Comparison of ENCODE assay signal across 8 cellular contexts in genomic region chr12:51951843-51952722, GRCh38. TPM values are rescaled to one million over a fixed set of nuclear protein-coding genes. Genes with fewer than 3 reads are reported as not detected.
A peak's percentile ranks its signal among the peaks of the same experiment; 100 is the strongest.
DNase-seq lines count a peak whose midpoint lies in the region; ATAC-seq, FAIRE-seq and TF ChIP-seq lines count a peak whose summit lies in the region.

No MANE protein-coding gene starts in this region.

- peak overlapping the region; percentile 97; the same call in 1 of the 2 replicates for H4K8ac ChIP-seq in H1 (ENCODE audit: extremely low read depth, insufficient read depth, low read length)

- FAIRE-seq in A549 (lab: Jason Lieb, UNC) (no peak), H1 (lab: Jason Lieb, UNC) (no peak)

- ATAC-seq in A549 (peak; percentile 3 to 18; a peak in 5 of 6 replicates), GM18867 (IDR thresholded peaks at IDR 0.05; ENCODE audit: unreplicated experiment) (peak; percentile 9), HG02870 (IDR thresholded peaks at IDR 0.05; ENCODE audit: unreplicated experiment) (no peak), GM19397 (IDR thresholded peaks at IDR 0.05; ENCODE audit: unreplicated experiment) (no peak)

- no peak overlapping the region for H3K14ac ChIP-seq in H1 (ENCODE audit: insufficient read length)

- no peak overlapping the region for H2BK15ac ChIP-seq in H1 (ENCODE audit: low read length)

- peak overlapping the region; percentile 3 for H3K23ac ChIP-seq in H1 (ENCODE audit: insufficient read length)

- TF ChIP-seq EP300 in A549 (IDR thresholded peaks at IDR 0.05) (no peak), SK-N-SH (IDR thresholded peaks at IDR 0.05; ENCODE audit: borderline replicate concordance in 1 of 2, low read depth in 1 of 2, low read length in 1 of 2) (no peak), H1 (IDR thresholded peaks at IDR 0.05; ENCODE audit: borderline replicate concordance in 1 of 2, low read depth in 2 of 2, low read length in 2 of 2) (no peak)

- peak overlapping the region; percentile 89 for H3K4me2 ChIP-seq in A549
- H3K4me2 ChIP-seq in SK-N-SH, result peak overlapping the region; percentile 99
- H3K4me2 ChIP-seq in H1 (ENCODE audit: insufficient read depth in 1 of 2, low read depth in 2 of 2, low read length in 2 of 2), result peak overlapping the region; percentile 91 to 99

- no peak for TF ChIP-seq RAD21 in A549 (conservative IDR thresholded peaks at IDR 0.05 in 1 of 2, IDR thresholded peaks at IDR 0.05 in 1 of 2)
- no peak for TF ChIP-seq RAD21 in SK-N-SH (IDR thresholded peaks at IDR 0.05; ENCODE audit: low read length)
- TF ChIP-seq RAD21 in H1 (IDR thresholded peaks at IDR 0.05 in 1 of 2, conservative IDR thresholded peaks at IDR 0.05 in 1 of 2; ENCODE audit: low read depth in 2 of 2, low read length in 2 of 2), result no peak

- H3K79me2 ChIP-seq in SK-N-SH (ENCODE audit: insufficient read depth), result peaks cover 40% of the 10 kb centered on the region
- H3K79me2 ChIP-seq in H1 (ENCODE audit: control insufficient read depth in 1 of 2, insufficient read depth in 2 of 2, low read length in 2 of 2), result peaks cover 0 to 40% of the 10 kb centered on the region in 2 experiments; a peak in 2 of 4 replicates

- H3K36me3 ChIP-seq in SK-N-SH (replicated peaks in 1 of 2; ENCODE audit: control insufficient read depth in 1 of 2, insufficient read depth in 2 of 2, low read length in 1 of 2) (peaks cover 0 to 7% of the 10 kb centered on the region in 2 experiments), H1 (ENCODE audit: control insufficient read depth in 2 of 4, insufficient read depth in 4 of 4, low read length in 3 of 4) (no peaks in the 10 kb centered on the region), mucosa of rectum (ENCODE audit: control insufficient read depth in 2 of 2, insufficient read depth in 2 of 2, low read length in 2 of 2) (no peaks in the 10 kb centered on the region), uterus (no peaks in the 10 kb centered on the region)

- peaks cover 11% of the 10 kb centered on the region for H3F3A ChIP-seq in SK-N-SH (replicated peaks; ENCODE audit: insufficient read depth)

- intact Hi-C loops in uterus (cut with DNase I; ENCODE audit: low total_unique reads), result no loop called here

- H3K9me3 ChIP-seq in A549 (0 out of 3 replicates have a peak, but pooled peaks cover 2% of the 10 kb centered on the region), SK-N-SH (no peaks in the 10 kb centered on the region), H1 (ENCODE audit: insufficient read depth in 2 of 2, low read depth in 1 of 2, low read length in 1 of 2) (no peaks in the 10 kb centered on the region), mucosa of rectum (ENCODE audit: control insufficient read depth in 2 of 2, low read length in 2 of 2) (no peaks in the 10 kb centered on the region), uterus (no peaks in the 10 kb centered on the region)

- TF ChIP-seq POLR2A in A549 (IDR thresholded peaks at IDR 0.05; ENCODE audit: low read length), result no peak
- TF ChIP-seq POLR2A in H1 (IDR thresholded peaks at IDR 0.05; ENCODE audit: control extremely low read depth in 1 of 2, low read depth in 2 of 2, low read length in 2 of 2), result peak in 1 of 2 experiments; percentile 29; a peak in 2 of 3 replicates
- no peak for TF ChIP-seq POLR2A in uterus (IDR thresholded peaks at IDR 0.05)

- H3K56ac ChIP-seq in H1 (replicated peaks; ENCODE audit: insufficient read length, low read depth, low read length), result no peak overlapping the region

- H3K4me3 ChIP-seq in A549 (peak overlapping the region; percentile 99), SK-N-SH (ENCODE audit: low read depth in 2 of 2, low read length in 1 of 2) (peak overlapping the region; percentile 84 to 94), H1 (ENCODE audit: extremely low read depth in 1 of 4, insufficient read depth in 2 of 4, low read depth in 3 of 4, low read length in 4 of 4) (peak overlapping the region; percentile 73 to 95 (median 90)), mucosa of rectum (ENCODE audit: low read length in 2 of 2) (peak overlapping the region; percentile 79 to 91), uterus (peak overlapping the region; percentile 92 to 98)

- WGBS in A549 (ENCODE audit: missing lambda C conversion rate), result 8% methylated on average over 14 of the region's 50 CpGs
- WGBS in SK-N-SH (ENCODE audit: low lambda C conversion rate), result 3% methylated on average over 25 of the region's 50 CpGs
- 2% methylated on average over 33 of the region's 50 CpGs; no CpG with 5 or more reads in 1 of the 2 experiments for WGBS in H1 (ENCODE audit: extremely low coverage in 1 of 2, insufficient coverage in 1 of 2, insufficient read length in 1 of 2, insufficient replicate concordance in 2 of 2, low coverage in 1 of 2, low lambda C conversion rate in 2 of 2, missing lambda C conversion rate in 1 of 2), 2 experiments

- DNase-seq in A549 (ENCODE audit: low read depth in 1 of 2, low spot score in 1 of 2) (no peak), SK-N-SH (peak; percentile 30), H1 (ENCODE audit: low read depth in 1 of 2, low spot score in 2 of 2) (peak in 1 of 2 experiments; percentile 68), uterus (peak; percentile 30 to 51)

- peaks cover 7% of the 10 kb centered on the region; the same call in 1 of the 2 replicates for H3K23me2 ChIP-seq in H1 (ENCODE audit: low read depth, low read length)

- CTCF ChIA-PET in A549 (lab: Yijun Ruan, JAX), result interaction anchor here (0.6 to 2.1 kb wide), 3 partner anchors 19 to 980 kb away, joined by 3 to 8 read pairs (median 4); no protein-coding TSS in a partner anchor
- CTCF ChIA-PET in SK-N-SH (lab: Yijun Ruan, JAX), result interaction anchor here (0.9 to 2.8 kb wide), 4 partner anchors 41 to 73 kb away, joined by 3 to 14 read pairs (median 5); no protein-coding TSS in a partner anchor
- CTCF ChIA-PET in H1 (lab: Charles Lee; ENCODE audit: partially characterized antibody), result interaction anchor here (1.4 to 2.6 kb wide), 2 partner anchors 16 to 25 kb away, joined by 5 to 10 read pairs; no protein-coding TSS in a partner anchor

- no peak overlapping the region; the same call in 1 of the 2 replicates for H2AK5ac ChIP-seq in H1 (ENCODE audit: low read depth, low read length)

- H4K5ac ChIP-seq in H1 (ENCODE audit: insufficient read length, low read depth, low read length), result no peak overlapping the region

- H4K91ac ChIP-seq in H1 (replicated peaks; ENCODE audit: insufficient read length, low read length), result no peak overlapping the region

- peak overlapping the region; percentile 1; the same call in 1 of the 2 replicates for H3K18ac ChIP-seq in H1 (ENCODE audit: extremely low read depth, low read length)

- no peak overlapping the region for H3K4ac ChIP-seq in H1 (replicated peaks; ENCODE audit: insufficient read length, low read depth, low read length)

- TF ChIP-seq CTCF in A549 (IDR thresholded peaks at IDR 0.05), result 0 out of 3 replicates have a peak, but pooled peaks have one; percentile 7
- TF ChIP-seq CTCF in SK-N-SH (IDR thresholded peaks at IDR 0.05), result no peak
- no peak for TF ChIP-seq CTCF in H1 (IDR thresholded peaks at IDR 0.05; ENCODE audit: control extremely low read depth in 1 of 3, insufficient read depth in 1 of 3, low read depth in 1 of 3, low read length in 3 of 3)
- no peak for TF ChIP-seq CTCF in uterus (IDR thresholded peaks at IDR 0.05)

- H4K20me1 ChIP-seq in SK-N-SH (ENCODE audit: insufficient read depth) (no peaks in the 10 kb centered on the region), H1 (replicated peaks in 1 of 2; ENCODE audit: control insufficient read depth in 1 of 2, insufficient read depth in 2 of 2, low read length in 2 of 2) (peaks cover 5 to 8% of the 10 kb centered on the region in 2 experiments)

- POLR2A ChIA-PET in A549 (lab: Yijun Ruan, JAX), result no interaction called here
- POLR2A ChIA-PET in SK-N-SH (lab: Yijun Ruan, JAX), result interaction anchor here (0.6 kb wide), 1 partner anchor 581 kb away, joined by 3 read pairs; no protein-coding TSS in a partner anchor
- POLR2A ChIA-PET in H1 (lab: Charles Lee; ENCODE audit: partially characterized antibody), result interaction anchor here (0.6 to 1.5 kb wide), 7 partner anchors 15 to 47 kb away, joined by 3 to 4 read pairs (median 3); no protein-coding TSS in a partner anchor

- H3K27me3 ChIP-seq in SK-N-SH (ENCODE audit: insufficient read depth) (0 out of 2 replicates have a peak, but pooled peaks cover 9% of the 10 kb centered on the region), H1 (replicated peaks in 1 of 4; ENCODE audit: control insufficient read depth in 3 of 4, extremely low read depth in 1 of 4, insufficient read depth in 3 of 4, low read length in 3 of 4) (peaks cover 7 to 47% (median 34%) of the 10 kb centered on the region in 4 experiments), mucosa of rectum (ENCODE audit: control insufficient read depth in 2 of 2, insufficient read depth in 2 of 2, low read length in 2 of 2) (no peaks in the 10 kb centered on the region), uterus (no peaks in the 10 kb centered on the region)

- peak overlapping the region; percentile 71; the same call in 1 of the 2 replicates for H2AFZ ChIP-seq in SK-N-SH (ENCODE audit: low read depth)
- H2AFZ ChIP-seq in H1 (ENCODE audit: low read length), result 0 out of 2 replicates have a peak overlapping the region, but pooled peaks have one; percentile 0

- no peak overlapping the region for H2BK20ac ChIP-seq in H1 (ENCODE audit: low read length)

- H2BK120ac ChIP-seq in H1 (replicated peaks; ENCODE audit: low read depth, low read length), result no peak overlapping the region

- H3K27ac ChIP-seq in A549 (peak overlapping the region; percentile 96 to 99), SK-N-SH (ENCODE audit: low read depth in 2 of 2, low read length in 1 of 2) (peak overlapping the region in 1 of 2 experiments; percentile 89; a peak in 2 of 4 replicates), H1 (ENCODE audit: low read depth, low read length) (peak overlapping the region; percentile 52; the same call in 1 of the 2 replicates), mucosa of rectum (ENCODE audit: low read depth in 2 of 2, low read length in 2 of 2) (peak overlapping the region; percentile 83 to 92), uterus (peak overlapping the region; percentile 85 to 92)

- no peak overlapping the region for H2BK5ac ChIP-seq in H1 (ENCODE audit: low read depth, low read length)

- H3K4me1 ChIP-seq in A549, result peaks cover 33% of the 10 kb centered on the region
- H3K4me1 ChIP-seq in SK-N-SH (ENCODE audit: control insufficient read depth in 1 of 2, insufficient read depth in 2 of 2, low read depth in 1 of 2, low read length in 1 of 2), result peaks cover 6 to 20% of the 10 kb centered on the region in 2 experiments; a peak in 2 of 4 replicates
- H3K4me1 ChIP-seq in H1 (replicated peaks in 1 of 4; ENCODE audit: control insufficient read depth in 3 of 4, insufficient read depth in 4 of 4, low read length in 3 of 4), result peaks cover 0 to 3% (median 2%) of the 10 kb centered on the region in 4 experiments; a peak in 6 of 7 replicates
- H3K4me1 ChIP-seq in mucosa of rectum (ENCODE audit: control insufficient read depth in 2 of 2, insufficient read depth in 2 of 2, low read length in 2 of 2), result peaks cover 26 to 27% of the 10 kb centered on the region in 2 donors
- H3K4me1 ChIP-seq in uterus, result peaks cover 0 to 3% of the 10 kb centered on the region in 2 donors

- H3K79me1 ChIP-seq in H1 (ENCODE audit: low read depth, low read length), result peaks cover 2% of the 10 kb centered on the region; the same call in 1 of the 2 replicates

- H3K9ac ChIP-seq in SK-N-SH (peak overlapping the region; percentile 92), H1 (replicated peaks in 1 of 4; ENCODE audit: extremely low read depth in 1 of 4, low read depth in 3 of 4, low read length in 3 of 4) (peak overlapping the region; percentile 76 to 98 (median 92)), mucosa of rectum (ENCODE audit: low read depth in 1 of 2, low read length in 2 of 2) (peak overlapping the region; percentile 96 to 97)

- no peak overlapping the region for H2BK12ac ChIP-seq in H1 (ENCODE audit: low read depth, low read length)

- H3K9me2 ChIP-seq in SK-N-SH, result no peaks in the 10 kb centered on the region

RNA-seq across cellular contexts. Expression of gene ACVR1B, which starts 0.6 kb away (rescaled TPM):
- 18.4 and 20.1 TPM in 2 replicates for polyA plus RNA-seq in A549 (2011; rRNA removed)
- polyA plus RNA-seq in A549 (2012; cell fraction: cytosol; rRNA removed), result 12.9 and 16.6 TPM in 2 replicates
- 16.8 and 19.9 TPM in 2 replicates for polyA plus RNA-seq in A549 (2012; cell fraction: nucleus; rRNA removed)
- 13.2 to 15.2 TPM (median 14.6 TPM) in 3 replicates for polyA plus RNA-seq in A549 (2017; fragmentation: RNase III; extraction: RNeasy Plus Mini Kit Qiagen cat#74134 plus additional on column Dnase treatment)
- 20.2 and 24.6 TPM in 2 replicates for polyA minus RNA-seq in A549 (2011; rRNA and poly(A)+ RNA removed)
- polyA plus RNA-seq in SK-N-SH (2012; rRNA removed), result 12.1 and 13.5 TPM in 2 replicates
- 8.3 and 10.4 TPM in 2 replicates for polyA plus RNA-seq in SK-N-SH (2012; cell fraction: cytosol; rRNA removed)
- 11.1 and 12.7 TPM in 2 replicates for polyA plus RNA-seq in SK-N-SH (2012; cell fraction: nucleus; rRNA removed)
- total RNA-seq in H1 (2021; fragmentation: NEBNext Ultra II Directional; extraction: Animal tissue kit (Norgen Biotek cat#: 25700)), result 13.5 and 16.0 TPM in 2 replicates
- 19.2 and 24.7 TPM in 2 replicates for polyA plus RNA-seq in H1 (2011; rRNA removed)
- polyA plus RNA-seq in H1 (2011; cell fraction: cytosol; rRNA removed), result 19.1 TPM
- polyA plus RNA-seq in H1 (2011; cell fraction: nucleus; rRNA removed), result 18.9 TPM
- polyA plus RNA-seq in H1 (2012, experiment 1 of 2), result 12.9 to 19.5 TPM (median 17.3 TPM) in 4 replicates
- 9.5 TPM for polyA plus RNA-seq in H1 (2012, experiment 2 of 2)
- 10.3 TPM for polyA plus RNA-seq in H1 (2013, experiment 1 of 2)
- 11.9 TPM for polyA plus RNA-seq in H1 (2013, experiment 2 of 2)
- 20.8 and 23.4 TPM in 2 replicates for polyA minus RNA-seq in H1 (2011; rRNA and poly(A)+ RNA removed)
- polyA minus RNA-seq in H1 (2011; cell fraction: cytosol; rRNA and poly(A)+ RNA removed), result 12.9 TPM
- polyA minus RNA-seq in H1 (2011; cell fraction: nucleus; rRNA and poly(A)+ RNA removed), result 14.2 TPM
- total RNA-seq in uterus, result 10 to 100 TPM in 3 of 4 donors, 1 to 10 TPM in 1; 2.6 to 31.6 (median 14.4) TPM

RNA-seq across cellular contexts. Expression of gene ACVRL1, which starts 44.8 kb away (rescaled TPM):
- 0.03 and 0.22 TPM in 2 replicates for polyA plus RNA-seq in A549 (2011; rRNA removed)
- polyA plus RNA-seq in A549 (2012; cell fraction: cytosol; rRNA removed), result 0.07 and 0.25 TPM in 2 replicates
- 0.36 and 0.42 TPM in 2 replicates for polyA plus RNA-seq in A549 (2012; cell fraction: nucleus; rRNA removed)
- 0.05 TPM in 1 of 3 replicates, not detected in the others for polyA plus RNA-seq in A549 (2017; fragmentation: RNase III; extraction: RNeasy Plus Mini Kit Qiagen cat#74134 plus additional on column Dnase treatment)
- not detected in 2 replicates for polyA minus RNA-seq in A549 (2011; rRNA and poly(A)+ RNA removed)
- 0.07 and 0.08 TPM in 2 replicates for polyA plus RNA-seq in SK-N-SH (2012; rRNA removed)
- 0.05 and 0.07 TPM in 2 replicates for polyA plus RNA-seq in SK-N-SH (2012; cell fraction: cytosol; rRNA removed)
- 0.11 and 0.54 TPM in 2 replicates for polyA plus RNA-seq in SK-N-SH (2012; cell fraction: nucleus; rRNA removed)
- total RNA-seq in H1 (2021; fragmentation: NEBNext Ultra II Directional; extraction: Animal tissue kit (Norgen Biotek cat#: 25700)), result 0.09 TPM in 1 of 2 replicates, not detected in the other
- polyA plus RNA-seq in H1 (2011; rRNA removed), result 0.35 and 0.50 TPM in 2 replicates
- polyA plus RNA-seq in H1 (2011; cell fraction: cytosol; rRNA removed), result 0.54 TPM
- polyA plus RNA-seq in H1 (2011; cell fraction: nucleus; rRNA removed), result 1.2 TPM
- polyA plus RNA-seq in H1 (2012, experiment 1 of 2), result 0.59 to 0.90 TPM (median 0.84 TPM) in 4 replicates
- polyA plus RNA-seq in H1 (2012, experiment 2 of 2), result 0.10 TPM
- polyA plus RNA-seq in H1 (2013, experiment 1 of 2), result 0.39 TPM
- 0.24 TPM for polyA plus RNA-seq in H1 (2013, experiment 2 of 2)
- 0.39 and 0.82 TPM in 2 replicates for polyA minus RNA-seq in H1 (2011; rRNA and poly(A)+ RNA removed)
- polyA minus RNA-seq in H1 (2011; cell fraction: cytosol; rRNA and poly(A)+ RNA removed), result not detected
- polyA minus RNA-seq in H1 (2011; cell fraction: nucleus; rRNA and poly(A)+ RNA removed), result 1.4 TPM
- total RNA-seq in uterus, result 100 to 1,000 TPM in 3 of 4 donors, 10 to 100 TPM in 1; 52.1 to 161 (median 127) TPM

RNA-seq across cellular contexts. Expression of gene TAMALIN, which starts 54.7 kb away (rescaled TPM):
- polyA plus RNA-seq in A549 (2011; rRNA removed) (0.22 and 0.35 TPM in 2 replicates), A549 (2017; fragmentation: RNase III; extraction: RNeasy Plus Mini Kit Qiagen cat#74134 plus additional on column Dnase treatment) (0.16 to 0.30 TPM (median 0.29 TPM) in 3 replicates), SK-N-SH (2012; rRNA removed) (1.7 and 2.4 TPM in 2 replicates), H1 (2011; rRNA removed) (2.6 and 3.2 TPM in 2 replicates)
- 0.44 and 0.53 TPM in 2 replicates for polyA plus RNA-seq in A549 (2012; cell fraction: cytosol; rRNA removed)
- polyA plus RNA-seq in A549 (2012; cell fraction: nucleus; rRNA removed), result 1.4 and 3.1 TPM in 2 replicates
- polyA minus RNA-seq in A549 (2011; rRNA and poly(A)+ RNA removed), result 0.44 and 0.62 TPM in 2 replicates
- 1.0 and 1.6 TPM in 2 replicates for polyA plus RNA-seq in SK-N-SH (2012; cell fraction: cytosol; rRNA removed)
- 4.9 TPM in 2 replicates for polyA plus RNA-seq in SK-N-SH (2012; cell fraction: nucleus; rRNA removed)
- total RNA-seq in H1 (2021; fragmentation: NEBNext Ultra II Directional; extraction: Animal tissue kit (Norgen Biotek cat#: 25700)), result 4.1 and 4.9 TPM in 2 replicates
- 3.5 TPM for polyA plus RNA-seq in H1 (2011; cell fraction: cytosol; rRNA removed)
- 4.6 TPM for polyA plus RNA-seq in H1 (2011; cell fraction: nucleus; rRNA removed)
- 3.1 to 5.3 TPM (median 5.1 TPM) in 4 replicates for polyA plus RNA-seq in H1 (2012, experiment 1 of 2)
- polyA plus RNA-seq in H1 (2012, experiment 2 of 2), result 7.8 TPM
- polyA plus RNA-seq in H1 (2013, experiment 1 of 2), result 2.1 TPM
- polyA plus RNA-seq in H1 (2013, experiment 2 of 2), result 2.2 TPM
- 2.1 and 5.8 TPM in 2 replicates for polyA minus RNA-seq in H1 (2011; rRNA and poly(A)+ RNA removed)
- polyA minus RNA-seq in H1 (2011; cell fraction: cytosol; rRNA and poly(A)+ RNA removed), result 4.4 TPM
- polyA minus RNA-seq in H1 (2011; cell fraction: nucleus; rRNA and poly(A)+ RNA removed), result 6.3 TPM
- 100 to 1,000 TPM in 1 of 4 donors, 10 to 100 TPM in 2, 1 to 10 TPM in 1; 6.4 to 153 (median 42.1) TPM for total RNA-seq in uterus

Comparison
In these comparisons a context has a peak if more than half of its experiments do, and no peak if none do; other contexts are left out.
1. ATAC-seq: peak in A549 (2 of 2) and GM18867 (single experiment); none in HG02870 (single experiment) and GM19397 (single experiment).
2. DNase-seq: peak in SK-N-SH (single experiment) and uterus (2 of 2); none in A549 (0 of 2).
3. Of the 18 proteins assayed by ChIP-seq in both H1 and A549: peak only in H1: E2F6 and MAX; only in A549: CTCF; in both: PHF8; in neither: 13; mixed calls (peak in some experiments, not most) for 1.
4. Peak in every context shown above with its lines, with median percentiles within 50 percentile points of each other: H3K4me2 ChIP-seq, H3K4me3 ChIP-seq and H3K9ac ChIP-seq.